Comparison of ENCODE assay signal across 9 cellular contexts in the genomic region with DNA sequence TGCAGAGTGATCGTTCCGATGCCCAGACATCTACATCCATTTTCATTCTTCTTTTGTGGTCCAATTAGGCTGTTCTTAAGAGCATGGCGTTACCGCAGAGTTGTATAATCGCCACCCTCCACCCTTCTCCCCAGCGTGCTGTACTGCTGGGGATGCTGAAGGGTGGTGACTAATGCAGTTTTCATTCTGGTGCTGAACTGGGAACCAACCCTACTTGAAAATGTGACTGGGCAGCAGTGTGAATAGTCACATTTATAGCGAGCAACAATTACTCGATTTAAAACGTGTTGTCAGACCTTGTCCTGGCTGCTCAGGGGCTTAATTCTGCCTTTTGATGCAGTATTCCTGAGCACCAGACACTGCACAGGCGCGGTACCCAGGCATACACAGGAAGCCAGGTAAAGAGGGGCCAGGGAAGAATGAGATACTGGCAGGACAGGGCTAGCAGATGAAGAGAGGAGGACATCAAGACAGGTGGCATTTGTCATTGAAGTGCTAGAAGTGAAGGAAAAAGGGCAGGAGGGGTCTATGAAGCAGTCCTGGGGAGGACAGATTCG. TPM values are rescaled to one million over a fixed set of nuclear protein-coding genes. Genes with fewer than 3 reads are reported as not detected.
DNase-seq lines count a peak whose midpoint lies in the region; FAIRE-seq and TF ChIP-seq lines count a peak whose summit lies in the region.
"Had no signal": no experiment of that assay in that cellular context is flagged by ENCODE, and none has a peak within 500 bp of the region (broad histone marks: within the 10 kb centered on the region; RNA-seq: fewer than 3 reads in every experiment).

No MANE protein-coding gene starts in this region.

- POLR2A ChIA-PET in HEK293T (lab: Yijun Ruan, JAX) = interaction anchor here (0.6 to 1.2 kb wide), 6 partner anchors 9 to 302 kb away, joined by 3 to 4 read pairs (median 3); no protein-coding TSS in a partner anchor

- DNase-seq in NCI-H2227 treated with DMSO at 0.1 percent for 48 hours (lab: John Stamatoyannopoulos, UW) = peak; percentile 73
- no peak for DNase-seq in NCI-H2227 (lab: John Stamatoyannopoulos, UW; ENCODE audit: unreplicated experiment)
- DNase-seq in HEK293T (ENCODE audit: extremely low spot score) = peak; percentile 15
- peak; percentile 12 for DNase-seq in NCI-H510A (lab: John Stamatoyannopoulos, UW)
- DNase-seq in bronchial epithelial cell (ENCODE audit: low read depth) = peak; percentile 89
- no peak for DNase-seq in NCI-H187 treated with DMSO at 0.1 percent for 48 hours (lab: John Stamatoyannopoulos, UW)

- H3K4me1 ChIP-seq in stomach smooth muscle (ENCODE audit: control insufficient read depth, insufficient read depth, low read length) = peaks cover 16% of the 10 kb centered on the region

- H3K36me3 ChIP-seq in bronchial epithelial cell (ENCODE audit: control insufficient read depth, insufficient read depth, low read length) (peaks cover 2% of the 10 kb centered on the region), stomach smooth muscle (ENCODE audit: control insufficient read depth in 2 of 2, insufficient read depth in 2 of 2, low read length in 2 of 2) (peaks cover 0 to 4% of the 10 kb centered on the region in 2 donors)

- no peak for TF ChIP-seq CTCF in bronchial epithelial cell (IDR thresholded peaks at IDR 0.05; ENCODE audit: insufficient read depth, low read length, severe bottlenecking)

- CTCF ChIA-PET in HEK293T (lab: Yijun Ruan, JAX) = no interaction called here

- H3K27me3 ChIP-seq in bronchial epithelial cell (ENCODE audit: control insufficient read depth, insufficient read depth, low read length) = no peaks in the 10 kb centered on the region
- H3K27me3 ChIP-seq in layer of hippocampus (ENCODE audit: control insufficient read depth, insufficient read depth, low read length) = no peaks in the 10 kb centered on the region
- H3K27me3 ChIP-seq in stomach smooth muscle (ENCODE audit: control insufficient read depth in 1 of 2, insufficient read depth in 2 of 2, low read length in 2 of 2) = no peaks in the 10 kb centered on the region

- FAIRE-seq in bronchial epithelial cell (lab: Jason Lieb, UNC) = peak; percentile 23
- FAIRE-seq: G401.6 had no signal

- no peaks in the 10 kb centered on the region for H3K9me3 ChIP-seq in stomach smooth muscle (ENCODE audit: control insufficient read depth in 2 of 2, low read length in 2 of 2)

- peak overlapping the region; percentile 99 for H3K27ac ChIP-seq in layer of hippocampus (ENCODE audit: low read depth, low read length)
- peak overlapping the region; percentile 88 for H3K27ac ChIP-seq in stomach smooth muscle (ENCODE audit: low read length)

- H3K9ac ChIP-seq in stomach smooth muscle (ENCODE audit: low read length in 2 of 2) = peak overlapping the region; percentile 83 to 84

- H3K4me3 ChIP-seq in bronchial epithelial cell (ENCODE audit: low read depth, low read length) (peak overlapping the region; percentile 61), stomach smooth muscle (ENCODE audit: low read length in 2 of 2) (peak overlapping the region; percentile 94 to 96)

TF ChIP-seq in HEK293T, 16 proteins besides CTCF, POLR2A, EP300 and RAD21:
- TF ChIP-seq FOXA1 (IDR thresholded peaks at IDR 0.05) = no peak
- no peak for TF ChIP-seq NFRKB (IDR thresholded peaks at IDR 0.05)
- no peak for TF ChIP-seq ZNF384 (IDR thresholded peaks at IDR 0.05)
- TF ChIP-seq, protein P1, sequence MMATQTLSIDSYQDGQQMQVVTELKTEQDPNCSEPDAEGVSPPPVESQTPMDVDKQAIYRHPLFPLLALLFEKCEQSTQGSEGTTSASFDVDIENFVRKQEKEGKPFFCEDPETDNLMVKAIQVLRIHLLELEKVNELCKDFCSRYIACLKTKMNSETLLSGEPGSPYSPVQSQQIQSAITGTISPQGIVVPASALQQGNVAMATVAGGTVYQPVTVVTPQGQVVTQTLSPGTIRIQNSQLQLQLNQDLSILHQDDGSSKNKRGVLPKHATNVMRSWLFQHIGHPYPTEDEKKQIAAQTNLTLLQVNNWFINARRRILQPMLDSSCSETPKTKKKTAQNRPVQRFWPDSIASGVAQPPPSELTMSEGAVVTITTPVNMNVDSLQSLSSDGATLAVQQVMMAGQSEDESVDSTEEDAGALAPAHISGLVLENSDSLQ (IDR thresholded peaks at IDR 0.05) = no peak
- no peak for TF ChIP-seq TARDBP (IDR thresholded peaks at IDR 0.05)
- no peak for TF ChIP-seq SP1 (IDR thresholded peaks at IDR 0.05)
- no peak for TF ChIP-seq SUZ12 (IDR thresholded peaks at IDR 0.05)
- TF ChIP-seq L3MBTL2 (conservative IDR thresholded peaks at IDR 0.05) = no peak
- TF ChIP-seq LEF1 (IDR thresholded peaks at IDR 0.05; ENCODE audit: borderline replicate concordance) = no peak
- TF ChIP-seq FOXK2 (IDR thresholded peaks at IDR 0.05) = no peak

RNA-seq across cellular contexts. Expression of gene ISCA1, which starts 0.7 kb away (rescaled TPM):
- total RNA-seq in bronchial epithelial cell = 20.9 and 21.3 TPM in 2 replicates

RNA-seq across cellular contexts. Expression of gene C9orf153, which starts 23.6 kb away (rescaled TPM):
- total RNA-seq in bronchial epithelial cell = 0.26 TPM in 2 replicates

Comparison
In these comparisons a context has a peak if more than half of its experiments do, and no peak if none do; other contexts are left out.
1. DNase-seq: peak in NCI-H2227 treated with DMSO at 0.1 percent for 48 hours (single experiment), HEK293T (single experiment), NCI-H510A (single experiment) and bronchial epithelial cell (single experiment); none in NCI-H2227 (single experiment) and NCI-H187 treated with DMSO at 0.1 percent for 48 hours (single experiment).